Comparison of ENCODE assay signal across 2 cellular contexts in genomic region chr5:177380805-177381126, GRCh38.
A peak's percentile ranks its signal among the peaks of the same experiment; 100 is the strongest.
TF ChIP-seq lines count a peak whose summit lies in the region.

No MANE protein-coding gene starts in this region.

TF ChIP-seq in HEK293, 187 proteins besides CTCF, POLR2A, EP300 and RAD21:
- TF ChIP-seq PBX3 (CRISPR knock-in tag; IDR thresholded peaks at IDR 0.05) (no peak), ZBTB11 (tag by site-specific recombination; conservative IDR thresholded peaks at IDR 0.05; ENCODE audit: low read depth) (0 out of 2 replicates have a peak, but pooled peaks have one; percentile 2)

TF ChIP-seq in K562, 482 proteins besides CTCF, POLR2A, EP300 and RAD21:
- TF ChIP-seq ZNF232 (CRISPR knock-in tag; IDR thresholded peaks at IDR 0.05) (no peak), PPARD (CRISPR knock-in tag; IDR thresholded peaks at IDR 0.05) (no peak), ERF (CRISPR knock-in tag; IDR thresholded peaks at IDR 0.05) (no peak), FOXA3 (CRISPR knock-in tag; conservative IDR thresholded peaks at IDR 0.05 in 1 of 2, IDR thresholded peaks at IDR 0.05 in 1 of 2) (no peak), PYGO2 (tag; IDR thresholded peaks at IDR 0.05) (no peak), ZNF551 (CRISPR knock-in tag; IDR thresholded peaks at IDR 0.05) (no peak), FOSL1 (tag; conservative IDR thresholded peaks at IDR 0.05) (no peak), ARID3B (CRISPR knock-in tag; IDR thresholded peaks at IDR 0.05; ENCODE audit: borderline replicate concordance) (no peak), NR2C1 (IDR thresholded peaks at IDR 0.05) (no peak), NR2C1 (tag; IDR thresholded peaks at IDR 0.05) (no peak), ZBTB49 (CRISPR knock-in tag; IDR thresholded peaks at IDR 0.05; ENCODE audit: borderline replicate concordance) (no peak), ZNF143 (CRISPR knock-in tag; IDR thresholded peaks at IDR 0.05) (no peak), MCM2 (IDR thresholded peaks at IDR 0.05; ENCODE audit: low read depth) (no peak), MBD1 (CRISPR knock-in tag; IDR thresholded peaks at IDR 0.05) (no peak), PTBP1 (IDR thresholded peaks at IDR 0.05; ENCODE audit: low read depth, low read length) (no peak), COPS2 (conservative IDR thresholded peaks at IDR 0.05) (no peak), CBX3 (IDR thresholded peaks at IDR 0.05; ENCODE audit: borderline replicate concordance in 1 of 2, low read length in 2 of 2) (no peak), ZKSCAN1 (IDR thresholded peaks at IDR 0.05; ENCODE audit: low read depth, low read length) (no peak), HIVEP1 (CRISPR knock-in tag; IDR thresholded peaks at IDR 0.05) (no peak), ARID1B (IDR thresholded peaks at IDR 0.05) (no peak), ZNF76 (CRISPR knock-in tag; IDR thresholded peaks at IDR 0.05; ENCODE audit: borderline replicate concordance) (no peak)
TF ChIP-seq in K562: peak in this region for 0.
